Comparison of ENCODE assay signal across 10 cellular contexts in genomic region chr20:32580970-32581838, GRCh38. TPM values are rescaled to one million over a fixed set of nuclear protein-coding genes. Genes with fewer than 3 reads are reported as not detected.
DNase-seq lines count a peak whose midpoint lies in the region; ATAC-seq lines count a peak whose summit lies in the region.
"Had no signal": no experiment of that assay in that cellular context is flagged by ENCODE, and none has a peak within 500 bp of the region (broad histone marks: within the 10 kb centered on the region; RNA-seq: fewer than 3 reads in every experiment).

No MANE protein-coding gene starts in this region.

- H3K36me3 Mint-ChIP-seq in activated CD4-positive, alpha-beta T cell treated with anti-CD3 and anti-CD28 coated beads for 36 hours (ENCODE audit: low read depth), result no peaks in the 10 kb centered on the region
- peaks cover 6% of the 10 kb centered on the region for H3K36me3 Mint-ChIP-seq in dendritic cell treated with granulocyte-macrophage colony-stimulating factor and Interleukin-4, amounts not matched to agents 40 ng/mL and 50 ng/mL, for 4 days (ENCODE audit: low read depth)

- peaks cover 5% of the 10 kb centered on the region for H3K27me3 Mint-ChIP-seq in activated CD4-positive, alpha-beta T cell treated with anti-CD3 and anti-CD28 coated beads for 36 hours
- peaks cover 14% of the 10 kb centered on the region for H3K27me3 Mint-ChIP-seq in dendritic cell treated with granulocyte-macrophage colony-stimulating factor and Interleukin-4, amounts not matched to agents 40 ng/mL and 50 ng/mL, for 4 days

- peak; percentile 10 for ATAC-seq in activated CD4-positive, alpha-beta T cell treated with anti-CD3 and anti-CD28 coated beads for 36 hours
- no peak for ATAC-seq in HG03159 (IDR thresholded peaks at IDR 0.05; ENCODE audit: unreplicated experiment)
- ATAC-seq: Panc1 had no signal

- no peaks in the 10 kb centered on the region for H3K9me3 Mint-ChIP-seq in activated CD4-positive, alpha-beta T cell treated with anti-CD3 and anti-CD28 coated beads for 36 hours (ENCODE audit: low read depth)
- no peaks in the 10 kb centered on the region for H3K9me3 Mint-ChIP-seq in dendritic cell treated with granulocyte-macrophage colony-stimulating factor and Interleukin-4, amounts not matched to agents 40 ng/mL and 50 ng/mL, for 4 days

- intact Hi-C loops in activated CD4-positive, alpha-beta T cell treated with anti-CD3 and anti-CD28 coated beads for 36 hours (cut with DNase I, micrococcal nuclease), result loop anchor here (2.0 to 5.0 kb wide), 2 partner anchors 46 to 161 kb away; partner anchors contain the start of gene COMMD7 (in 1 of the 2)
- intact Hi-C loops in dendritic cell treated with granulocyte-macrophage colony-stimulating factor and Interleukin-4, amounts not matched to agents 40 ng/mL and 50 ng/mL, for 4 days (cut with micrococcal nuclease), result loop anchor here (1.0 to 5.0 kb wide), 2 partner anchors 44 to 71 kb away; no protein-coding TSS in a partner anchor

- peaks cover 60% of the 10 kb centered on the region for H3K4me1 Mint-ChIP-seq in activated CD4-positive, alpha-beta T cell treated with anti-CD3 and anti-CD28 coated beads for 36 hours
- peaks cover 43% of the 10 kb centered on the region for H3K4me1 Mint-ChIP-seq in dendritic cell treated with granulocyte-macrophage colony-stimulating factor and Interleukin-4, amounts not matched to agents 40 ng/mL and 50 ng/mL, for 4 days (ENCODE audit: low read depth)

- POLR2A ChIA-PET in activated CD4-positive, alpha-beta T cell treated with anti-CD3 and anti-CD28 coated beads for 36 hours (lab: Charles Lee), result no interaction called here

- peak overlapping the region; percentile 52 for H3K4me3 Mint-ChIP-seq in activated CD4-positive, alpha-beta T cell treated with anti-CD3 and anti-CD28 coated beads for 36 hours
- peak overlapping the region; percentile 40 for H3K4me3 Mint-ChIP-seq in dendritic cell treated with granulocyte-macrophage colony-stimulating factor and Interleukin-4, amounts not matched to agents 40 ng/mL and 50 ng/mL, for 4 days

- peak overlapping the region; percentile 85 for H3K27ac Mint-ChIP-seq in activated CD4-positive, alpha-beta T cell treated with anti-CD3 and anti-CD28 coated beads for 36 hours
- H3K27ac Mint-ChIP-seq in dendritic cell treated with granulocyte-macrophage colony-stimulating factor and Interleukin-4, amounts not matched to agents 40 ng/mL and 50 ng/mL, for 4 days, result peak overlapping the region; percentile 76

- peak; percentile 57 for DNase-seq in activated CD4-positive, alpha-beta T cell treated with anti-CD3 and anti-CD28 coated beads for 36 hours
- no peak for DNase-seq in activated CD4-positive, alpha-beta T cell treated with anti-CD3 and anti-CD28 coated beads, Interleukin-2, amount 50 U/mL, for 1 hour
- peak; percentile 53 for DNase-seq in OCI-M2 (lab: John Stamatoyannopoulos, UW; ENCODE audit: unreplicated experiment)
- peak; percentile 50 for DNase-seq in retina
- no peak for DNase-seq in HPDE6-E6E7 (ENCODE audit: extremely low spot score)
- no peak for DNase-seq in inferior parietal cortex (ENCODE audit: extremely low spot score)
- DNase-seq: heart left ventricle had no signal

- CTCF ChIA-PET in activated CD4-positive, alpha-beta T cell treated with anti-CD3 and anti-CD28 coated beads for 36 hours (lab: Charles Lee), result interaction anchor here (0.5 to 1.4 kb wide), 2 partner anchors 11 to 487 kb away, joined by 3 to 7 read pairs; no protein-coding TSS in a partner anchor

RNA-seq across cellular contexts. Expression of gene NOL4L, which starts 3.9 kb away (rescaled TPM):
- total RNA-seq in activated CD4-positive, alpha-beta T cell treated with anti-CD3 and anti-CD28 coated beads for 36 hours, result 10 to 100 TPM; 17.3 to 22.0 TPM

Comparison
In these comparisons a context has a peak if more than half of its experiments do, and no peak if none do; other contexts are left out.
1. DNase-seq: peak in activated CD4-positive, alpha-beta T cell treated with anti-CD3 and anti-CD28 coated beads for 36 hours (single experiment), OCI-M2 (single experiment) and retina (single experiment); none in activated CD4-positive, alpha-beta T cell treated with anti-CD3 and anti-CD28 coated beads, Interleukin-2, amount 50 U/mL, for 1 hour (single experiment), HPDE6-E6E7 (single experiment) and inferior parietal cortex (single experiment).